In genomic region chr11:2691355-2691761, GRCh38 we compare ENCODE assay signal across 1 cellular context.
TF ChIP-seq lines count a peak whose summit lies in the region.

No MANE protein-coding gene starts in this region.

TF ChIP-seq in H1, 55 proteins besides CTCF, POLR2A, EP300 and RAD21:
- TF ChIP-seq ZNF274 (IDR thresholded peaks at IDR 0.05; ENCODE audit: borderline replicate concordance, extremely low read depth, low read length) (no peak), TEAD4 (IDR thresholded peaks at IDR 0.05; ENCODE audit: low read depth, low read length) (no peak), POU5F1 (IDR thresholded peaks at IDR 0.05; ENCODE audit: low read depth, low read length) (no peak), GABPA (IDR thresholded peaks at IDR 0.05; ENCODE audit: borderline replicate concordance, insufficient read depth, low read length) (no peak), SUZ12 (IDR thresholded peaks at IDR 0.05; ENCODE audit: low read length) (no peak), KDM1A (IDR thresholded peaks at IDR 0.05; ENCODE audit: borderline replicate concordance, low read length) (no peak), BRCA1 (IDR thresholded peaks at IDR 0.05; ENCODE audit: low read depth, low read length) (no peak), ATF3 (IDR thresholded peaks at IDR 0.05; ENCODE audit: insufficient read depth, low read depth, low read length) (no peak), MAX (IDR thresholded peaks at IDR 0.05) (no peak), RNF2 (IDR thresholded peaks at IDR 0.05; ENCODE audit: borderline replicate concordance, low read depth, low read length, missing control alignments, poor library complexity, severe bottlenecking) (no peak)
